15 cellular contexts compared by ENCODE assay signal in genomic region chr4:3367866-3368265, GRCh38.
"Had no signal": no experiment of that assay in that cellular context is flagged by ENCODE, and none has a peak within 500 bp of the region (broad histone marks: within the 10 kb centered on the region; RNA-seq: fewer than 3 reads in every experiment).

No MANE protein-coding gene starts in this region.

- H3K4me3 ChIP-seq: tibial nerve, vagina had no signal

- H3K27ac ChIP-seq: brain microvascular endothelial cell, neutrophil, vagina, VCaP had no signal

- ATAC-seq: activated naive CD4-positive, alpha-beta T cell treated with anti-CD3 and anti-CD28 coated beads, Interleukin-2, amount 50 U/mL, for 72 hours; activated T-cell treated with anti-CD3 and anti-CD28 coated beads, Interleukin-2, amount 50 U/mL, for 4 hours; T-cell had no signal

- H3K36me3 ChIP-seq: brain microvascular endothelial cell, neutrophil, tibial nerve, vagina had no signal

- H3K36me3 Mint-ChIP-seq: activated naive CD4-positive, alpha-beta T cell treated with anti-CD3 and anti-CD28 coated beads, Interleukin-2, amount 50 U/mL, for 72 hours; T-cell had no signal

- FAIRE-seq: endometrium had no signal

- H3K9me3 Mint-ChIP-seq: activated naive CD4-positive, alpha-beta T cell treated with anti-CD3 and anti-CD28 coated beads, Interleukin-2, amount 50 U/mL, for 72 hours; activated T-cell treated with anti-CD3 and anti-CD28 coated beads, Interleukin-2, amount 50 U/mL, for 4 hours; T-cell had no signal

- H3K9me3 ChIP-seq: neutrophil, tibial nerve, vagina had no signal

- H3K4me3 Mint-ChIP-seq: activated T-cell treated with anti-CD3 and anti-CD28 coated beads, Interleukin-2, amount 50 U/mL, for 4 hours had no signal

- DNase-seq: activated CD4-positive, alpha-beta T cell treated with anti-CD3 and anti-CD28 coated beads for 1 hour; activated CD4-positive, alpha-beta T cell treated with anti-CD3 and anti-CD28 coated beads, Interleukin-2, amount 50 U/mL, for 4 hours; activated effector memory CD4-positive, alpha-beta T cell treated with Interleukin-2 at 50 U/mL for 16 hours; activated T-cell treated with anti-CD3 and anti-CD28 coated beads, Interleukin-2, amount 50 U/mL, for 4 hours; brain microvascular endothelial cell; cerebellar nuclear complex; islet precursor cell; stimulated activated naive CD4-positive, alpha-beta T cell; T-cell had no signal

- H3K27me3 ChIP-seq: brain microvascular endothelial cell, tibial nerve, vagina had no signal

- H3K27ac Mint-ChIP-seq: activated naive CD4-positive, alpha-beta T cell treated with anti-CD3 and anti-CD28 coated beads, Interleukin-2, amount 50 U/mL, for 72 hours; T-cell had no signal
